In the genomic region with DNA sequence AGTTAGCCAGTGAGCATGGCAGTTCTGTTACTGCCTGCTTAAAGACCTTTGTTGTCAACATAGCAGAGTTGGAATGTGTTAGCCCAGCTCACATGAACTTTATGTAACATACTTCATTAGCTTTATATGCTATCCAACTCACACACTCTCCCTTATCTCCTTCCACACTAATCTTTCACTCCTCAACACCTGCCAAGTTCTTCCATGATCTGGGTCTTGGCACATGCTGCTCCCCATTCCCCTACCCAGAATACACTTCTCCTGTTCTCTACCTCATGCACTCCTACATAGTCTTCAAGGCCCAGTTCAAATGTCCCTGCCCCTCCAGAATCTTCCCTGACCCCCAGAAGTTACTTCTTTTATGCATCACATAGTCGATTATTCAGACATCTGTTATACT, we compare ENCODE assay signal across 20 cellular contexts.
"Had no signal": no experiment of that assay in that cellular context is flagged by ENCODE, and none has a peak within 500 bp of the region (broad histone marks: within the 10 kb centered on the region; RNA-seq: fewer than 3 reads in every experiment).

No MANE protein-coding gene starts in this region.

- H3K27ac Mint-ChIP-seq: activated CD4-positive, alpha-beta memory T cell treated with anti-CD3 and anti-CD28 coated beads, Interleukin-2, amount 10 ng/mL, durations not matched to agents 7 days and 5 days; activated naive CD4-positive, alpha-beta T cell treated with anti-CD3 and anti-CD28 coated beads, Interleukin-2, amount 10 ng/mL, durations not matched to agents 7 days and 5 days; activated naive CD8-positive, alpha-beta T cell treated with anti-CD3 and anti-CD28 coated beads, Interleukin-2, amount 50 U/mL, for 24 hours; activated T-cell treated with anti-CD3 and anti-CD28 coated beads, Interleukin-2, amount 50 U/mL, for 24 hours; dendritic cell treated with granulocyte-macrophage colony-stimulating factor and Interleukin-4, amounts not matched to agents 40 ng/mL and 50 ng/mL, for 4 days; natural killer cell treated with Interleukin-12 subunit alpha and Interleukin-12 subunit beta and Interleukin-15 and Interleukin-18, amount 100 ng/mL, for 72 hours; progenitor cell of endocrine pancreas; stimulated activated naive CD8-positive, alpha-beta T cell treated with anti-CD3 and anti-CD28 coated beads, Interleukin-15, Interleukin-2, amounts not matched to agents 100 ng/mL and 50 ng/mL, for 24 hours had no signal

- ATAC-seq: activated naive CD8-positive, alpha-beta T cell treated with anti-CD3 and anti-CD28 coated beads, Interleukin-2, amount 50 U/mL, for 24 hours; natural killer cell treated with Interleukin-12 subunit alpha and Interleukin-12 subunit beta and Interleukin-15 and Interleukin-18, amount 100 ng/mL, for 72 hours had no signal

- H3K27me3 Mint-ChIP-seq: activated CD4-positive, alpha-beta memory T cell treated with anti-CD3 and anti-CD28 coated beads, Interleukin-2, amount 10 ng/mL, durations not matched to agents 7 days and 5 days; activated naive CD8-positive, alpha-beta T cell treated with anti-CD3 and anti-CD28 coated beads, Interleukin-2, amount 50 U/mL, for 24 hours; activated T-cell treated with anti-CD3 and anti-CD28 coated beads, Interleukin-2, amount 50 U/mL, for 24 hours; dendritic cell treated with granulocyte-macrophage colony-stimulating factor and Interleukin-4, amounts not matched to agents 40 ng/mL and 50 ng/mL, for 4 days; progenitor cell of endocrine pancreas; stimulated activated naive CD8-positive, alpha-beta T cell treated with anti-CD3 and anti-CD28 coated beads, Interleukin-15, Interleukin-2, amounts not matched to agents 100 ng/mL and 50 ng/mL, for 24 hours had no signal

- DNase-seq: activated CD4-positive, alpha-beta memory T cell treated with anti-CD3 and anti-CD28 coated beads, Interleukin-2, amount 10 ng/mL, durations not matched to agents 7 days and 5 days; activated CD4-positive, alpha-beta T cell treated with anti-CD3 and anti-CD28 coated beads for 48 hours; activated CD4-positive, CD25-positive, alpha-beta regulatory T cell; activated naive CD4-positive, alpha-beta T cell treated with anti-CD3 and anti-CD28 coated beads, Interleukin-2, amount 10 ng/mL, durations not matched to agents 7 days and 5 days; activated naive CD8-positive, alpha-beta T cell treated with anti-CD3 and anti-CD28 coated beads, Interleukin-2, amount 50 U/mL, for 24 hours; activated T-cell treated with anti-CD3 and anti-CD28 coated beads, Interleukin-2, amount 50 U/mL, for 24 hours; aorta; effector memory CD4-positive, alpha-beta T cell; esophagus squamous epithelium; foreskin fibroblast; nucleus accumbens; right cardiac atrium; T-helper 1 cell; T-helper 9 cell had no signal

- H3K9me3 Mint-ChIP-seq: activated CD4-positive, alpha-beta memory T cell treated with anti-CD3 and anti-CD28 coated beads, Interleukin-2, amount 10 ng/mL, durations not matched to agents 7 days and 5 days; activated naive CD4-positive, alpha-beta T cell treated with anti-CD3 and anti-CD28 coated beads, Interleukin-2, amount 10 ng/mL, durations not matched to agents 7 days and 5 days; activated naive CD8-positive, alpha-beta T cell treated with anti-CD3 and anti-CD28 coated beads, Interleukin-2, amount 50 U/mL, for 24 hours; activated T-cell treated with anti-CD3 and anti-CD28 coated beads, Interleukin-2, amount 50 U/mL, for 24 hours; dendritic cell treated with granulocyte-macrophage colony-stimulating factor and Interleukin-4, amounts not matched to agents 40 ng/mL and 50 ng/mL, for 4 days; natural killer cell treated with Interleukin-12 subunit alpha and Interleukin-12 subunit beta and Interleukin-15 and Interleukin-18, amount 100 ng/mL, for 72 hours; stimulated activated naive CD8-positive, alpha-beta T cell treated with anti-CD3 and anti-CD28 coated beads, Interleukin-15, Interleukin-2, amounts not matched to agents 100 ng/mL and 50 ng/mL, for 24 hours had no signal

- H3K27ac ChIP-seq: esophagus squamous epithelium, SK-N-MC, skin epidermis had no signal

- H3K9me3 ChIP-seq: esophagus squamous epithelium had no signal

- H3K36me3 Mint-ChIP-seq: activated naive CD4-positive, alpha-beta T cell treated with anti-CD3 and anti-CD28 coated beads, Interleukin-2, amount 10 ng/mL, durations not matched to agents 7 days and 5 days; natural killer cell treated with Interleukin-12 subunit alpha and Interleukin-12 subunit beta and Interleukin-15 and Interleukin-18, amount 100 ng/mL, for 72 hours had no signal

- H3K27me3 ChIP-seq: esophagus squamous epithelium had no signal

- H3K36me3 ChIP-seq: esophagus squamous epithelium had no signal

- H3K4me3 ChIP-seq: esophagus squamous epithelium, SK-N-MC, skin epidermis had no signal

- H3K4me3 Mint-ChIP-seq: activated CD4-positive, alpha-beta memory T cell treated with anti-CD3 and anti-CD28 coated beads, Interleukin-2, amount 10 ng/mL, durations not matched to agents 7 days and 5 days; activated naive CD4-positive, alpha-beta T cell treated with anti-CD3 and anti-CD28 coated beads, Interleukin-2, amount 10 ng/mL, durations not matched to agents 7 days and 5 days; activated naive CD8-positive, alpha-beta T cell treated with anti-CD3 and anti-CD28 coated beads, Interleukin-2, amount 50 U/mL, for 24 hours; activated T-cell treated with anti-CD3 and anti-CD28 coated beads, Interleukin-2, amount 50 U/mL, for 24 hours; dendritic cell treated with granulocyte-macrophage colony-stimulating factor and Interleukin-4, amounts not matched to agents 40 ng/mL and 50 ng/mL, for 4 days; natural killer cell treated with Interleukin-12 subunit alpha and Interleukin-12 subunit beta and Interleukin-15 and Interleukin-18, amount 100 ng/mL, for 72 hours; stimulated activated naive CD8-positive, alpha-beta T cell treated with anti-CD3 and anti-CD28 coated beads, Interleukin-15, Interleukin-2, amounts not matched to agents 100 ng/mL and 50 ng/mL, for 24 hours had no signal
